In the genomic region with DNA sequence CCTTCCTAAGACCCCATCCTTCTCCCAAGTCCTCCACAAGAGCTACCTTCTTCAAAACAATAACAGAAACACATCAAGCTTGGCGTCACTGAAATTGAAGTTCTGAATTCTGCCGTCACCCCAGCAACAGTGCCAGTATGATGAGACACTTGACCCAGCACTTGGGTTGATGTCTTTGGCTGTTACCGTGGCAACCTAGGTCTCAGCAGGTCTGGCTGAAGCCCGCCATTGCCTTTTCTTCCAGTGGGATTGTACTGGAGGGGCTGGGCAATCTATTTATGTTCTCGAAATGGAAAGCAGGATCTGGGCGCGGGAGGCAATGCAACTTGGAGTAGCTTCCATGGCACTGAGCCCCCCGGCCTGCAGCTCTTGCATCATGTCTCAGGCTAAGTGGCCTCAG, we compare ENCODE assay signal across 1 cellular context.
TF ChIP-seq lines count a peak whose summit lies in the region.

No MANE protein-coding gene starts in this region.

TF ChIP-seq in GM23338, 12 proteins besides CTCF, POLR2A, EP300 and RAD21 (continued from another document):
- TF ChIP-seq, protein P1, sequence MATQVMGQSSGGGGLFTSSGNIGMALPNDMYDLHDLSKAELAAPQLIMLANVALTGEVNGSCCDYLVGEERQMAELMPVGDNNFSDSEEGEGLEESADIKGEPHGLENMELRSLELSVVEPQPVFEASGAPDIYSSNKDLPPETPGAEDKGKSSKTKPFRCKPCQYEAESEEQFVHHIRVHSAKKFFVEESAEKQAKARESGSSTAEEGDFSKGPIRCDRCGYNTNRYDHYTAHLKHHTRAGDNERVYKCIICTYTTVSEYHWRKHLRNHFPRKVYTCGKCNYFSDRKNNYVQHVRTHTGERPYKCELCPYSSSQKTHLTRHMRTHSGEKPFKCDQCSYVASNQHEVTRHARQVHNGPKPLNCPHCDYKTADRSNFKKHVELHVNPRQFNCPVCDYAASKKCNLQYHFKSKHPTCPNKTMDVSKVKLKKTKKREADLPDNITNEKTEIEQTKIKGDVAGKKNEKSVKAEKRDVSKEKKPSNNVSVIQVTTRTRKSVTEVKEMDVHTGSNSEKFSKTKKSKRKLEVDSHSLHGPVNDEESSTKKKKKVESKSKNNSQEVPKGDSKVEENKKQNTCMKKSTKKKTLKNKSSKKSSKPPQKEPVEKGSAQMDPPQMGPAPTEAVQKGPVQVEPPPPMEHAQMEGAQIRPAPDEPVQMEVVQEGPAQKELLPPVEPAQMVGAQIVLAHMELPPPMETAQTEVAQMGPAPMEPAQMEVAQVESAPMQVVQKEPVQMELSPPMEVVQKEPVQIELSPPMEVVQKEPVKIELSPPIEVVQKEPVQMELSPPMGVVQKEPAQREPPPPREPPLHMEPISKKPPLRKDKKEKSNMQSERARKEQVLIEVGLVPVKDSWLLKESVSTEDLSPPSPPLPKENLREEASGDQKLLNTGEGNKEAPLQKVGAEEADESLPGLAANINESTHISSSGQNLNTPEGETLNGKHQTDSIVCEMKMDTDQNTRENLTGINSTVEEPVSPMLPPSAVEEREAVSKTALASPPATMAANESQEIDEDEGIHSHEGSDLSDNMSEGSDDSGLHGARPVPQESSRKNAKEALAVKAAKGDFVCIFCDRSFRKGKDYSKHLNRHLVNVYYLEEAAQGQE (IDR thresholded peaks at IDR 0.05; ENCODE audit: unreplicated experiment): no peak
- TF ChIP-seq CREB1 (CRISPR knock-in tag; IDR thresholded peaks at IDR 0.05; ENCODE audit: low read depth) (no peak), NANOG (IDR thresholded peaks at IDR 0.05; ENCODE audit: borderline replicate concordance) (no peak), POLR2AphosphoS5 (IDR thresholded peaks at IDR 0.05; ENCODE audit: low read depth) (no peak), JUNB (IDR thresholded peaks at IDR 0.05; ENCODE audit: unreplicated experiment) (no peak), EZH2phosphoT487 (IDR thresholded peaks at IDR 0.05; ENCODE audit: unreplicated experiment) (no peak)
